Comparison of ENCODE assay signal across 23 cellular contexts in genomic region chr11:12669930-12670329, GRCh38. TPM values are rescaled to one million over a fixed set of nuclear protein-coding genes. Genes with fewer than 3 reads are reported as not detected.
DNase-seq lines count a peak whose midpoint lies in the region; ATAC-seq and TF ChIP-seq lines count a peak whose summit lies in the region.
"Had no signal": no experiment of that assay in that cellular context is flagged by ENCODE, and none has a peak within 500 bp of the region (broad histone marks: within the 10 kb centered on the region; RNA-seq: fewer than 3 reads in every experiment).

No MANE protein-coding gene starts in this region.

- no peak overlapping the region for H3K4me3 ChIP-seq in RWPE2 (ENCODE audit: severe bottlenecking)
- no peak overlapping the region for H3K4me3 ChIP-seq in epithelial cell of esophagus (ENCODE audit: low read length)
- H3K4me3 ChIP-seq: BLaER1 had no signal

- no peak overlapping the region for H3K27ac ChIP-seq in RWPE2 (ENCODE audit: poor library complexity, severe bottlenecking)
- H3K27ac ChIP-seq: BLaER1, RWPE1 had no signal

- H3K4me1 ChIP-seq in RWPE2 (ENCODE audit: insufficient read depth, poor library complexity, severe bottlenecking): peaks cover 4% of the 10 kb centered on the region
- H3K4me1 ChIP-seq: BLaER1, Caco-2 had no signal

- DNase-seq in ELR (ENCODE audit: low read depth): peak; percentile 71
- DNase-seq in RWPE2 (ENCODE audit: low spot score): no peak
- peak; percentile 71 for DNase-seq in epithelial cell of esophagus (ENCODE audit: low read depth)
- peak; percentile 83 for DNase-seq in iris pigment epithelial cell (ENCODE audit: low read depth)
- no peak for DNase-seq in NCI-H526 (lab: John Stamatoyannopoulos, UW)
- DNase-seq in A172 (ENCODE audit: low spot score): no peak
- DNase-seq in cerebellar nuclear complex (lab: John Stamatoyannopoulos, UW): no peak
- DNase-seq: ACHN; Caco-2; CD4-positive, alpha-beta memory T cell; DMS79 treated with DMSO at 0.1 percent for 48 hours; Karpas-422; MM.1S; NCI-H1092; NCI-H1436; NCI-H1930; NCI-H510A; NCI-H748 treated with DMSO at 0.1 percent for 48 hours; SIG-M5 had no signal

- H3K36me3 ChIP-seq in RWPE2 (ENCODE audit: low read depth): no peaks in the 10 kb centered on the region
- H3K36me3 ChIP-seq: BLaER1 had no signal

- ATAC-seq in RWPE2 (ENCODE audit: low read depth) (peak; percentile 34), GM21360 (IDR thresholded peaks at IDR 0.05; ENCODE audit: unreplicated experiment) (no peak)
- ATAC-seq: SK-N-SH treated with all-trans-retinoic acid at 6 μM for 48 hours had no signal

- no peaks in the 10 kb centered on the region for H3K27me3 ChIP-seq in RWPE2 (ENCODE audit: insufficient read depth, poor library complexity, severe bottlenecking)

- TF ChIP-seq CTCF in RWPE2 (IDR thresholded peaks at IDR 0.05; ENCODE audit: poor library complexity, severe bottlenecking) (no peak), epithelial cell of esophagus (IDR thresholded peaks at IDR 0.05; ENCODE audit: insufficient read depth, low read depth, low read length, missing control alignments) (no peak)

- no peaks in the 10 kb centered on the region for H3K9me3 ChIP-seq in RWPE2 (ENCODE audit: severe bottlenecking)
- H3K9me3 ChIP-seq: Caco-2 had no signal

RNA-seq across cellular contexts. Expression of gene TEAD1, which starts 4.3 kb away (rescaled TPM):
- 69.5 and 92.5 TPM in 2 replicates for total RNA-seq in A172 (2014; rRNA removed; shearing (Covaris generic))

Comparison
In these comparisons a context has a peak if more than half of its experiments do, and no peak if none do; other contexts are left out.
1. DNase-seq: peak in ELR (single experiment), epithelial cell of esophagus (single experiment) and iris pigment epithelial cell (single experiment); none in RWPE2 (single experiment), NCI-H526 (0 of 2), A172 (single experiment) and cerebellar nuclear complex (0 of 2).